In the genomic region with DNA sequence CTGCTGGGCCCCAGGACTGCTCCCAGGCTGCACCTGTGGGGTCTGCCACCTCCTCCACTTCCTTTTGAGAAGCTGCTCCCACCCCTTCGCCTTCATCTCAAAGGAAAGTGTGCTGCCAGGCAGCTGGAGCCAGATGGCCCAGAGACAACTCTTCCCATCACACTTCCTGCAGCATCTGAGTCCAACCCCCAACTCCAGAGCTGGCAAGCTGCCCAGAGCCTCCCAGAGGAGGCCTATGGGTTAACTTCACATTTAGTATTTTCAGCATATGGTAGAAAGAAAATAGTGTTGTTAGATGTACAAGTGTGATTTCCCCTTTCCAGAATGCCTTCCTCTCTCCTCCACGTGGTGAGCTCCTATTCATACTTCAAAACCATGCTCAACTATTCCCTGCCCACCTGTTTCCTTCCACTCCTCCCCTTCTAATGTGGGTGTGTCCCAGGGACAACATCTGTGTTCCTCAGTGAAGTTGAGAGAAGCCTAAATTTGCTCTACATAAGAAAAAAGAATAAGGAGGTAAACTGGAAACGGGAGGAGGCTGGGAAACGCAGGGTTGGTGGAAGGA, we compare ENCODE assay signal across 16 cellular contexts. TPM values are rescaled to one million over a fixed set of nuclear protein-coding genes. Genes with fewer than 3 reads are reported as not detected.
DNase-seq lines count a peak whose midpoint lies in the region; ATAC-seq, FAIRE-seq and TF ChIP-seq lines count a peak whose summit lies in the region.
"Had no signal": no experiment of that assay in that cellular context is flagged by ENCODE, and none has a peak within 500 bp of the region (broad histone marks: within the 10 kb centered on the region; RNA-seq: fewer than 3 reads in every experiment).

No MANE protein-coding gene starts in this region.

- H3K36me3 Mint-ChIP-seq in glutamatergic neuron (ENCODE audit: unreplicated experiment), result no peaks in the 10 kb centered on the region

- intact Hi-C loops in HepG2 (cut with micrococcal nuclease; ENCODE audit: unreplicated experiment) (no loop called here), right lobe of liver (cut with DNase I) (loop anchor here in 1 of 2 donors (10.0 kb wide), 1 partner anchor 323 kb away; the partner anchor contains the start of gene FOXI1)

- H3K36me3 ChIP-seq in HepG2 (replicated peaks in 1 of 2; ENCODE audit: control insufficient read depth in 1 of 2, insufficient read depth in 2 of 2, low read length in 2 of 2) (no peaks in the 10 kb centered on the region), right lobe of liver (no peaks in the 10 kb centered on the region)

- CTCF ChIA-PET in HepG2 (lab: Yijun Ruan, JAX; ENCODE audit: low intra/inter-chr PET ratio, low total read pairs), result no interaction called here

- H3K4me1 ChIP-seq in HepG2 (ENCODE audit: insufficient read depth, low read length) (no peaks in the 10 kb centered on the region), right lobe of liver (no peaks in the 10 kb centered on the region)

- no peak overlapping the region for H3K27ac Mint-ChIP-seq in glutamatergic neuron (ENCODE audit: unreplicated experiment)

- TF ChIP-seq EP300 in HepG2 (IDR thresholded peaks at IDR 0.05; ENCODE audit: low read depth in 2 of 2, low read length in 2 of 2), result no peak
- no peak for TF ChIP-seq EP300 in HepG2 (CRISPR knock-in tag; IDR thresholded peaks at IDR 0.05; ENCODE audit: borderline replicate concordance)

- ATAC-seq in HepG2, result no peak
- no peak for ATAC-seq in right lobe of liver

- H3K9me3 ChIP-seq in HepG2 (ENCODE audit: low read length) (no peaks in the 10 kb centered on the region), right lobe of liver (no peaks in the 10 kb centered on the region)

- TF ChIP-seq RAD21 in HepG2 (CRISPR knock-in tag; IDR thresholded peaks at IDR 0.05), result no peak

- H3K27ac ChIP-seq in HepG2 (ENCODE audit: extremely low read length, insufficient read depth, low read length) (no peak overlapping the region), right lobe of liver (no peak overlapping the region)
- H3K27ac ChIP-seq: dorsolateral prefrontal cortex had no signal

- H3K4me2 ChIP-seq in HepG2 (ENCODE audit: low read depth, low read length), result no peak overlapping the region

- under 1% methylated on average over 4 of the region's 4 CpGs for WGBS in HepG2 (ENCODE audit: low lambda C conversion rate)
- WGBS in right lobe of liver (ENCODE audit: insufficient coverage, low coverage, low lambda C conversion rate, missing lambda C conversion rate), result 30% methylated on average over 3 of the region's 4 CpGs

- no peak overlapping the region for H3K4me3 Mint-ChIP-seq in glutamatergic neuron (ENCODE audit: unreplicated experiment)

- H4K20me1 ChIP-seq in HepG2 (ENCODE audit: insufficient read depth, low read length), result no peaks in the 10 kb centered on the region

- H3K79me2 ChIP-seq in HepG2 (ENCODE audit: insufficient read depth, low read length), result no peaks in the 10 kb centered on the region

- FAIRE-seq in HepG2 (lab: Jason Lieb, UNC), result no peak
- FAIRE-seq: small intestine had no signal

- H3K27me3 Mint-ChIP-seq in glutamatergic neuron (ENCODE audit: unreplicated experiment), result peaks cover 20% of the 10 kb centered on the region

- TF ChIP-seq CTCF in HepG2 (CRISPR knock-in tag; IDR thresholded peaks at IDR 0.05) (no peak), right lobe of liver (IDR thresholded peaks at IDR 0.05) (no peak), glutamatergic neuron (IDR thresholded peaks at IDR 0.05; ENCODE audit: partially characterized antibody, unreplicated experiment) (no peak)

- peaks cover 12% of the 10 kb centered on the region for H3K9me3 Mint-ChIP-seq in glutamatergic neuron (ENCODE audit: unreplicated experiment)

- H3K4me3 ChIP-seq in HepG2 (replicated peaks in 1 of 3; ENCODE audit: insufficient read depth in 1 of 3, low read depth in 2 of 3, low read length in 3 of 3) (no peak overlapping the region), right lobe of liver (no peak overlapping the region)
- H3K4me3 ChIP-seq: dorsolateral prefrontal cortex had no signal

- H3K27me3 ChIP-seq in HepG2 (ENCODE audit: control insufficient read depth in 1 of 2, insufficient read depth in 2 of 2, low read length in 2 of 2) (peaks cover 0 to 31% of the 10 kb centered on the region in 2 experiments; a peak in 2 of 5 replicates), right lobe of liver (no peaks in the 10 kb centered on the region)

- H3K9ac ChIP-seq in HepG2 (ENCODE audit: insufficient read depth, low read depth, low read length), result no peak overlapping the region

- in situ Hi-C loops in HepG2 (cut with HindIII; ENCODE audit: extremely low pct_ligation_motif_present, low pct_unique_long_range_greater_than_20kb), result no loop called here

- no peak for TF ChIP-seq POLR2A in HepG2 (IDR thresholded peaks at IDR 0.05; ENCODE audit: insufficient read depth in 1 of 2, low read depth in 2 of 2, low read length in 2 of 2)
- no peak for TF ChIP-seq POLR2A in right lobe of liver (IDR thresholded peaks at IDR 0.05)

- BruUV-seq in HepG2 (replicated peaks; lab: Mats Ljungman, UMichigan), result no TSS peak

- H2AFZ ChIP-seq in HepG2 (ENCODE audit: low read length), result no peak overlapping the region

- DNase-seq in HepG2 (ENCODE audit: low spot score), result no peak
- no peak for DNase-seq in right lobe of liver
- peak; percentile 32 for DNase-seq in RPMI7951 (ENCODE audit: low read depth)
- DNase-seq in glutamatergic neuron, result peak; percentile 47
- DNase-seq in activated gamma-delta T cell treated with Interleukin-2 at 50 U/mL for 16 hours, result no peak
- DNase-seq in T-helper 2 cell, result no peak
- DNase-seq in cerebellum (ENCODE audit: low spot score), result no peak
- DNase-seq in kidney tubule cell (ENCODE audit: low spot score), result no peak
- DNase-seq: ACHN; activated T-cell treated with anti-CD3 and anti-CD28 coated beads, Interleukin-2, amount 50 U/mL, for 48 hours; dorsolateral prefrontal cortex; HCEC 1CT; midbrain; small intestine; T1000 had no signal

- POLR2A ChIA-PET in HepG2 (lab: Yijun Ruan, JAX), result no interaction called here

- H3K4me1 Mint-ChIP-seq in glutamatergic neuron (ENCODE audit: low read depth, unreplicated experiment), result peaks cover 20% of the 10 kb centered on the region

TF ChIP-seq in HepG2, 621 proteins besides CTCF, POLR2A, EP300 and RAD21:
- TF ChIP-seq ZNF337 (CRISPR knock-in tag; IDR thresholded peaks at IDR 0.05; ENCODE audit: borderline replicate concordance, low read depth), result no peak
- peak; percentile 53 for TF ChIP-seq MNT (IDR thresholded peaks at IDR 0.05)

RNA-seq across cellular contexts. Expression of gene KCNMB1, which starts 38.6 kb away (rescaled TPM):
- total RNA-seq in HepG2 (2016; rRNA removed; fragmentation: Illumina TruSeq; extraction: Trizol), result not detected in 2 replicates
- not detected in 2 replicates for total RNA-seq in HepG2 (2016; cell fraction: cytosol; rRNA removed; fragmentation: Illumina TruSeq; extraction: Trizol; ENCODE audit: low read depth)
- not detected in 2 replicates for total RNA-seq in HepG2 (2016; cell fraction: insoluble cytoplasmic fraction; rRNA removed; fragmentation: Illumina TruSeq; extraction: Trizol)
- not detected in 2 replicates for total RNA-seq in HepG2 (2016; cell fraction: membrane; rRNA removed; fragmentation: Illumina TruSeq; extraction: Trizol)
- not detected in 2 replicates for total RNA-seq in HepG2 (2016; cell fraction: nucleus; rRNA removed; fragmentation: Illumina TruSeq; extraction: Trizol)
- not detected in 2 replicates for polyA plus RNA-seq in HepG2 (2011; rRNA removed)
- not detected in 2 replicates for polyA plus RNA-seq in HepG2 (2011; cell fraction: cytosol; rRNA removed)
- polyA plus RNA-seq in HepG2 (2011; cell fraction: nucleus; rRNA removed), result not detected in 2 replicates
- not detected in 2 replicates for polyA plus RNA-seq in HepG2 (2012)
- not detected in 2 replicates for polyA plus RNA-seq in HepG2 (2016; cell fraction: cytosol; fragmentation: Illumina TruSeq; extraction: Trizol; ENCODE audit: low read depth)
- polyA plus RNA-seq in HepG2 (2016; cell fraction: insoluble cytoplasmic fraction; fragmentation: Illumina TruSeq; extraction: Trizol; ENCODE audit: low read depth), result not detected in 2 replicates
- polyA plus RNA-seq in HepG2 (2016; cell fraction: membrane; fragmentation: Illumina TruSeq; extraction: Trizol; ENCODE audit: low read depth), result not detected in 2 replicates
- polyA plus RNA-seq in HepG2 (2016; cell fraction: nucleus; fragmentation: Illumina TruSeq; extraction: Trizol; ENCODE audit: insufficient read depth, low read depth), result not detected in 2 replicates
- not detected in 2 replicates for polyA minus RNA-seq in HepG2 (2011; rRNA and poly(A)+ RNA removed; ENCODE audit: low replicate concordance)
- polyA minus RNA-seq in HepG2 (2011; cell fraction: cytosol; rRNA and poly(A)+ RNA removed), result not detected in 2 replicates
- polyA minus RNA-seq in HepG2 (2011; cell fraction: nucleus; rRNA and poly(A)+ RNA removed), result not detected in 2 replicates
- under 1 TPM in 5 of 6 experiments, not detected in 1; 0.10 to 0.27 (median 0.25) TPM for total RNA-seq in right lobe of liver
- not detected in 2 replicates for total RNA-seq in RPMI7951 (2014; rRNA removed; shearing (Covaris generic))
- 0.29 TPM for total RNA-seq in glutamatergic neuron (ENCODE audit: unreplicated experiment)
- 0.09 TPM for total RNA-seq in cerebellum
- total RNA-seq: NCI-H460 had no signal

Comparison
In these comparisons a context has a peak if more than half of its experiments do, and no peak if none do; other contexts are left out.
1. DNase-seq: peak in RPMI7951 (single experiment) and glutamatergic neuron (single experiment); none in HepG2 (single experiment), right lobe of liver (0 of 3), activated gamma-delta T cell treated with Interleukin-2 at 50 U/mL for 16 hours (single experiment), T-helper 2 cell (0 of 5), cerebellum (single experiment) and kidney tubule cell (single experiment).